19 cellular contexts compared by ENCODE assay signal in the genomic region with DNA sequence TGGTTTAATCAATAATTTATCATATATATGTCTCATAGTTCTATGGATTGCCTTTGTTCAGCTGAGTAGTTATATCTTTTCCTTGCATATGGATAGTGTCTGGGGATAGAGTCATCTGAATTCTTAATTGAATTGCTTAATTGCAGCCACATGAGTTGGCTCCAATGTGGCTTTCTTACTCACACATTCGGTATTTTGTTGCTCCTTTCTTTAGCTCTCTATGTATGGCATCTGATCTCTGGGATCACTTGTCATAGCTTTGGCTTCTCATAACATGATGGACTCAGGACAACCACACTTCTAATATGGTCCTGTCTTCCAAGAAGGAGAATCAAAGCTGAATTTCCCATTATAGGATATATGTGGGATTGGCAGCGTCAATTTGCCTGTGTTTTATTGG.
DNase-seq lines count a peak whose midpoint lies in the region; ATAC-seq and TF ChIP-seq lines count a peak whose summit lies in the region.
"Had no signal": no experiment of that assay in that cellular context is flagged by ENCODE, and none has a peak within 500 bp of the region (broad histone marks: within the 10 kb centered on the region; RNA-seq: fewer than 3 reads in every experiment).

No MANE protein-coding gene starts in this region.

- TF ChIP-seq CTCF in BJ (IDR thresholded peaks at IDR 0.05; ENCODE audit: insufficient read depth, low read depth, low read length) (no peak), choroid plexus epithelial cell (conservative IDR thresholded peaks at IDR 0.05; ENCODE audit: low read depth, low read length) (no peak), suprapubic skin (IDR thresholded peaks at IDR 0.05) (no peak), tibial nerve (IDR thresholded peaks at IDR 0.05) (no peak)

- 50% methylated on average over 2 of the region's 2 CpGs for WGBS in suprapubic skin
- 74 to 78% methylated on average over 2 of the region's 2 CpGs for WGBS in tibial nerve, 2 donors

- no peak overlapping the region for H3K4me3 ChIP-seq in BJ (ENCODE audit: low read depth, low read length)
- H3K4me3 ChIP-seq in choroid plexus epithelial cell (ENCODE audit: low read depth, low read length), result no peak overlapping the region
- H3K4me3 ChIP-seq in suprapubic skin, result no peak overlapping the region
- no peak overlapping the region for H3K4me3 ChIP-seq in tibial nerve
- H3K4me3 ChIP-seq: breast epithelium, sigmoid colon had no signal

- no peak for ATAC-seq in HG02870 (IDR thresholded peaks at IDR 0.05; ENCODE audit: unreplicated experiment)
- ATAC-seq: stimulated activated naive CD8-positive, alpha-beta T cell treated with anti-CD3 and anti-CD28 coated beads, Interleukin-15, amount 100 ng/mL, for 72 hours had no signal

- CTCF ChIA-PET in BJ (lab: Yijun Ruan, JAX), result no interaction called here

- POLR2A ChIA-PET in BJ (lab: Charles Lee), result no interaction called here

- DNase-seq in BJ (ENCODE audit: low read depth) (peak; percentile 60), NCI-H446 (lab: John Stamatoyannopoulos, UW) (peak; percentile 73 to 87), choroid plexus epithelial cell (ENCODE audit: low read depth) (peak; percentile 84), non-pigmented ciliary epithelial cell (ENCODE audit: low read depth) (peak; percentile 89), suprapubic skin (ENCODE audit: low spot score in 2 of 2) (no peak), tibial nerve (ENCODE audit: low spot score in 2 of 2) (no peak)
- DNase-seq in stimulated activated CD4-positive, alpha-beta T cell treated with anti-CD3 and anti-CD28 coated beads, Interleukin-2, amount 100 ng/mL, for 48 hours, result no peak
- DNase-seq: activated CD4-positive, alpha-beta memory T cell treated with anti-CD3 and anti-CD28 coated beads, Interleukin-2, amount 10 ng/mL, durations not matched to agents 7 days and 5 days; activated effector memory CD4-positive, alpha-beta T cell treated with anti-CD3 and anti-CD28 coated beads, Interleukin-2, amount 50 U/mL, for 16 hours; C1 segment of cervical spinal cord; glutamatergic neuron; MM.1S; NCI-H2081 treated with DMSO at 0.1 percent for 48 hours; nucleus accumbens; SIG-M5; sigmoid colon; stimulated activated naive CD8-positive, alpha-beta T cell treated with anti-CD3 and anti-CD28 coated beads, Interleukin-15, amount 100 ng/mL, for 72 hours had no signal

- no peaks in the 10 kb centered on the region for H3K9me3 ChIP-seq in suprapubic skin
- H3K9me3 ChIP-seq in tibial nerve, result no peaks in the 10 kb centered on the region
- H3K9me3 ChIP-seq: breast epithelium, sigmoid colon had no signal

- H3K27me3 ChIP-seq in BJ (ENCODE audit: control insufficient read depth, insufficient read depth, low read length) (no peaks in the 10 kb centered on the region), suprapubic skin (no peaks in the 10 kb centered on the region), tibial nerve (no peaks in the 10 kb centered on the region)
- H3K27me3 ChIP-seq: breast epithelium, sigmoid colon had no signal

- TF ChIP-seq POLR2A in suprapubic skin (IDR thresholded peaks at IDR 0.05), result no peak
- no peak for TF ChIP-seq POLR2A in tibial nerve (IDR thresholded peaks at IDR 0.05)

- TF ChIP-seq EP300 in suprapubic skin (IDR thresholded peaks at IDR 0.05) (no peak), tibial nerve (IDR thresholded peaks at IDR 0.05) (no peak)

- H3K4me1 ChIP-seq in suprapubic skin (no peaks in the 10 kb centered on the region), tibial nerve (peaks cover 0 to 15% (median 0%) of the 10 kb centered on the region in 4 donors)
- H3K4me1 ChIP-seq: breast epithelium, sigmoid colon had no signal

- no peak overlapping the region for H3K27ac ChIP-seq in suprapubic skin
- H3K27ac ChIP-seq in tibial nerve, result no peak overlapping the region
- H3K27ac ChIP-seq: breast epithelium, sigmoid colon had no signal

- H3K36me3 ChIP-seq in BJ (ENCODE audit: control insufficient read depth, insufficient read depth, low read length), result no peaks in the 10 kb centered on the region
- no peaks in the 10 kb centered on the region for H3K36me3 ChIP-seq in suprapubic skin
- no peaks in the 10 kb centered on the region for H3K36me3 ChIP-seq in tibial nerve
- H3K36me3 ChIP-seq: breast epithelium, sigmoid colon had no signal

Comparison
In these comparisons a context has a peak if more than half of its experiments do, and no peak if none do; other contexts are left out.
1. DNase-seq: peak in BJ (single experiment), NCI-H446 (2 of 2), choroid plexus epithelial cell (single experiment) and non-pigmented ciliary epithelial cell (single experiment); none in suprapubic skin (0 of 2), stimulated activated CD4-positive, alpha-beta T cell treated with anti-CD3 and anti-CD28 coated beads, Interleukin-2, amount 100 ng/mL, for 48 hours (0 of 2) and tibial nerve (0 of 2).